18 cellular contexts compared by ENCODE assay signal in the genomic region with DNA sequence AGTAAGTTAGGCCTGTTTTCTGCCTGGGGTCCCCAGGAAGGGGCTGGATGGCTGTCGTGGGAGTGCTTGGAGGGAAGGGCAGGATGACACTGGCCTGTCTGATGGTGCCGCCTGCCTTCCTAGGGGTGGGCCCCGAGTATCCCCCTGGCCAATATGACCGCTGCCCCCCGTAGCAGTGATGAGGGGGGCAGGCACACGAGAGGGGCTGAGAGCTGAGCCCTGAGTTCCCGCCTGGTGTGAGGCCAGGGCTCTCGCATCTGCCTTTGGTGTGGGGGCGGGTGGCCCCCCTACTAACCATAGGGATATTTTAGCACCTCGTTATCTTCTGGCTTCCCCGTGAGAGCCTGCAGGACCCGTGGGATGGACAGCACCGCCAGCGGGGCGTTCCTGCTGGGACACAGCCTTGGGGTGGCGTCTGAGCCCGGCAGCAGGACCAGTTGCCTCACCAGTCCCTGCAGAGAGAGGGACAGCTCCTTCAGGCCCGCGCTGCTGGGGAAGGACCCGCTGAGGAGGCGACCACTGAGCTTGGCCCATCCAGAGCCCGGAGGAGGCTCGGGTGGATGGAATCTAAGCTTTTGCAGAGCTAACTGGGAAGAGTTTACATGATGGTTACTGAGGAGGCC. TPM values are rescaled to one million over a fixed set of nuclear protein-coding genes. Genes with fewer than 3 reads are reported as not detected.
"Had no signal": no experiment of that assay in that cellular context is flagged by ENCODE, and none has a peak within 500 bp of the region (broad histone marks: within the 10 kb centered on the region; RNA-seq: fewer than 3 reads in every experiment).

No MANE protein-coding gene starts in this region.

- H3K4me3 ChIP-seq: coronary artery, gastroesophageal sphincter, pancreas, SJSA1, thyroid gland had no signal

- ATAC-seq: activated naive CD8-positive, alpha-beta T cell treated with anti-CD3 and anti-CD28 coated beads, Interleukin-2, amount 50 U/mL, for 24 hours; gastroesophageal sphincter; pancreas; stimulated activated effector memory CD8-positive, alpha-beta T cell treated with anti-CD3 and anti-CD28 coated beads, Interleukin-12 subunit alpha, Interleukin-12 subunit beta, amount 100 ng/mL, for 72 hours had no signal

- H3K36me3 Mint-ChIP-seq: stimulated activated effector memory CD8-positive, alpha-beta T cell treated with anti-CD3 and anti-CD28 coated beads, Interleukin-12 subunit alpha, Interleukin-12 subunit beta, amount 100 ng/mL, for 72 hours had no signal

- H3K27me3 Mint-ChIP-seq: activated CD4-positive, alpha-beta T cell treated with anti-CD3 and anti-CD28 coated beads, Interleukin-2, amount 10 ng/mL, durations not matched to agents 24 days and 14 days had no signal

- H3K4me1 ChIP-seq: gastroesophageal sphincter, pancreas, SJSA1, thyroid gland had no signal

- H3K4me1 Mint-ChIP-seq: activated CD4-positive, alpha-beta T cell treated with anti-CD3 and anti-CD28 coated beads, Interleukin-2, amount 10 ng/mL, durations not matched to agents 24 days and 14 days; activated naive CD8-positive, alpha-beta T cell treated with anti-CD3 and anti-CD28 coated beads, Interleukin-2, amount 50 U/mL, for 24 hours; nephron; stimulated activated effector memory CD8-positive, alpha-beta T cell treated with anti-CD3 and anti-CD28 coated beads, Interleukin-12 subunit alpha, Interleukin-12 subunit beta, amount 100 ng/mL, for 72 hours had no signal

- H3K4me3 Mint-ChIP-seq: activated CD4-positive, alpha-beta T cell treated with anti-CD3 and anti-CD28 coated beads, Interleukin-2, amount 10 ng/mL, durations not matched to agents 24 days and 14 days; activated naive CD8-positive, alpha-beta T cell treated with anti-CD3 and anti-CD28 coated beads, Interleukin-2, amount 50 U/mL, for 24 hours; nephron; stimulated activated effector memory CD8-positive, alpha-beta T cell treated with anti-CD3 and anti-CD28 coated beads, Interleukin-12 subunit alpha, Interleukin-12 subunit beta, amount 100 ng/mL, for 72 hours had no signal

- H3K9me3 Mint-ChIP-seq: activated naive CD8-positive, alpha-beta T cell treated with anti-CD3 and anti-CD28 coated beads, Interleukin-2, amount 50 U/mL, for 24 hours; nephron; stimulated activated effector memory CD8-positive, alpha-beta T cell treated with anti-CD3 and anti-CD28 coated beads, Interleukin-12 subunit alpha, Interleukin-12 subunit beta, amount 100 ng/mL, for 72 hours had no signal

- H3K27ac ChIP-seq: coronary artery, epithelial cell of prostate, gastroesophageal sphincter, pancreas, SJSA1, thyroid gland had no signal

- H3K27me3 ChIP-seq: pancreas, thyroid gland had no signal

- DNase-seq: activated CD4-positive, alpha-beta T cell treated with anti-CD3 and anti-CD28 coated beads, Interleukin-2, amount 10 ng/mL, durations not matched to agents 24 days and 14 days; activated naive CD8-positive, alpha-beta T cell treated with anti-CD3 and anti-CD28 coated beads, Interleukin-2, amount 50 U/mL, for 24 hours; effector CD8-positive, alpha-beta T cell; retina; small intestine; T-helper 9 cell; thyroid gland had no signal

- H3K36me3 ChIP-seq: gastroesophageal sphincter, pancreas, SJSA1, thyroid gland had no signal

- H3K9me3 ChIP-seq: gastroesophageal sphincter, pancreas, SJSA1, thyroid gland had no signal

- H3K27ac Mint-ChIP-seq: activated CD4-positive, alpha-beta T cell treated with anti-CD3 and anti-CD28 coated beads, Interleukin-2, amount 10 ng/mL, durations not matched to agents 24 days and 14 days; activated naive CD8-positive, alpha-beta T cell treated with anti-CD3 and anti-CD28 coated beads, Interleukin-2, amount 50 U/mL, for 24 hours; nephron; stimulated activated effector memory CD8-positive, alpha-beta T cell treated with anti-CD3 and anti-CD28 coated beads, Interleukin-12 subunit alpha, Interleukin-12 subunit beta, amount 100 ng/mL, for 72 hours had no signal

RNA-seq across cellular contexts. Expression of a gene that starts 10.4 kb away (rescaled TPM):
- total RNA-seq: activated CD4-positive, alpha-beta T cell treated with anti-CD3 and anti-CD28 coated beads, Interleukin-2, amount 10 ng/mL, durations not matched to agents 24 days and 14 days; astrocyte; gastroesophageal sphincter; kidney epithelial cell; lung microvascular endothelial cell; mucosa of gallbladder; pancreas; SJSA1; thyroid gland had no signal

RNA-seq across cellular contexts. Expression of a gene that starts 21.7 kb away (rescaled TPM):
- total RNA-seq: activated CD4-positive, alpha-beta T cell treated with anti-CD3 and anti-CD28 coated beads, Interleukin-2, amount 10 ng/mL, durations not matched to agents 24 days and 14 days; astrocyte; gastroesophageal sphincter; kidney epithelial cell; lung microvascular endothelial cell; mucosa of gallbladder; pancreas; SJSA1; thyroid gland had no signal

RNA-seq across cellular contexts. Expression of a gene that starts 29.0 kb away (rescaled TPM):
- total RNA-seq: activated CD4-positive, alpha-beta T cell treated with anti-CD3 and anti-CD28 coated beads, Interleukin-2, amount 10 ng/mL, durations not matched to agents 24 days and 14 days; astrocyte; gastroesophageal sphincter; kidney epithelial cell; lung microvascular endothelial cell; mucosa of gallbladder; pancreas; SJSA1; thyroid gland had no signal

RNA-seq across cellular contexts. Expression of a gene that starts 43.9 kb away (rescaled TPM):
- total RNA-seq: activated CD4-positive, alpha-beta T cell treated with anti-CD3 and anti-CD28 coated beads, Interleukin-2, amount 10 ng/mL, durations not matched to agents 24 days and 14 days; astrocyte; gastroesophageal sphincter; kidney epithelial cell; lung microvascular endothelial cell; mucosa of gallbladder; pancreas; SJSA1; thyroid gland had no signal

RNA-seq across cellular contexts. Expression of a gene that starts 50.8 kb away (rescaled TPM):
- total RNA-seq: activated CD4-positive, alpha-beta T cell treated with anti-CD3 and anti-CD28 coated beads, Interleukin-2, amount 10 ng/mL, durations not matched to agents 24 days and 14 days; astrocyte; gastroesophageal sphincter; kidney epithelial cell; lung microvascular endothelial cell; mucosa of gallbladder; pancreas; SJSA1 had no signal
